In the genomic region with DNA sequence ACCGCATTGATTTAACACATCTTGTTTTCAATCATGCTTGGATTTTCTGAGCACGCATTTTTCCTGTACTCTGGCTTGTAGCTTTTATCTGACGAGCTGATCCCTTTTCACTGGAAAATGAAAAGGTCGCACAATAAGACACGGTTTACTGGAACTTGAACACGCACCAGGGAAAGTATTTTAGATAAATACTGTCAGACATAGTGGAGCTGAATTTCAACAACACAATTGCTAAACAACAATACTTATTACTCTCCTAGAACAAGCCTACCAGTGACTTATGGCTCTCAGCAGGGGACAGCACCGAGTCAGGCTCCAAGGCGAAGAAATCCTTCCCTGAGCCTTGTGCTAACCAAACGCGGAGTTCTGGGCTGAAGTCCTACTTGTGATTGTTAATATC, we compare ENCODE assay signal across 1 cellular context.
TF ChIP-seq lines count a peak whose summit lies in the region.

No MANE protein-coding gene starts in this region.

TF ChIP-seq in GM23338, 12 proteins besides CTCF, POLR2A, EP300 and RAD21 (continued from another document):
- TF ChIP-seq, protein P1, sequence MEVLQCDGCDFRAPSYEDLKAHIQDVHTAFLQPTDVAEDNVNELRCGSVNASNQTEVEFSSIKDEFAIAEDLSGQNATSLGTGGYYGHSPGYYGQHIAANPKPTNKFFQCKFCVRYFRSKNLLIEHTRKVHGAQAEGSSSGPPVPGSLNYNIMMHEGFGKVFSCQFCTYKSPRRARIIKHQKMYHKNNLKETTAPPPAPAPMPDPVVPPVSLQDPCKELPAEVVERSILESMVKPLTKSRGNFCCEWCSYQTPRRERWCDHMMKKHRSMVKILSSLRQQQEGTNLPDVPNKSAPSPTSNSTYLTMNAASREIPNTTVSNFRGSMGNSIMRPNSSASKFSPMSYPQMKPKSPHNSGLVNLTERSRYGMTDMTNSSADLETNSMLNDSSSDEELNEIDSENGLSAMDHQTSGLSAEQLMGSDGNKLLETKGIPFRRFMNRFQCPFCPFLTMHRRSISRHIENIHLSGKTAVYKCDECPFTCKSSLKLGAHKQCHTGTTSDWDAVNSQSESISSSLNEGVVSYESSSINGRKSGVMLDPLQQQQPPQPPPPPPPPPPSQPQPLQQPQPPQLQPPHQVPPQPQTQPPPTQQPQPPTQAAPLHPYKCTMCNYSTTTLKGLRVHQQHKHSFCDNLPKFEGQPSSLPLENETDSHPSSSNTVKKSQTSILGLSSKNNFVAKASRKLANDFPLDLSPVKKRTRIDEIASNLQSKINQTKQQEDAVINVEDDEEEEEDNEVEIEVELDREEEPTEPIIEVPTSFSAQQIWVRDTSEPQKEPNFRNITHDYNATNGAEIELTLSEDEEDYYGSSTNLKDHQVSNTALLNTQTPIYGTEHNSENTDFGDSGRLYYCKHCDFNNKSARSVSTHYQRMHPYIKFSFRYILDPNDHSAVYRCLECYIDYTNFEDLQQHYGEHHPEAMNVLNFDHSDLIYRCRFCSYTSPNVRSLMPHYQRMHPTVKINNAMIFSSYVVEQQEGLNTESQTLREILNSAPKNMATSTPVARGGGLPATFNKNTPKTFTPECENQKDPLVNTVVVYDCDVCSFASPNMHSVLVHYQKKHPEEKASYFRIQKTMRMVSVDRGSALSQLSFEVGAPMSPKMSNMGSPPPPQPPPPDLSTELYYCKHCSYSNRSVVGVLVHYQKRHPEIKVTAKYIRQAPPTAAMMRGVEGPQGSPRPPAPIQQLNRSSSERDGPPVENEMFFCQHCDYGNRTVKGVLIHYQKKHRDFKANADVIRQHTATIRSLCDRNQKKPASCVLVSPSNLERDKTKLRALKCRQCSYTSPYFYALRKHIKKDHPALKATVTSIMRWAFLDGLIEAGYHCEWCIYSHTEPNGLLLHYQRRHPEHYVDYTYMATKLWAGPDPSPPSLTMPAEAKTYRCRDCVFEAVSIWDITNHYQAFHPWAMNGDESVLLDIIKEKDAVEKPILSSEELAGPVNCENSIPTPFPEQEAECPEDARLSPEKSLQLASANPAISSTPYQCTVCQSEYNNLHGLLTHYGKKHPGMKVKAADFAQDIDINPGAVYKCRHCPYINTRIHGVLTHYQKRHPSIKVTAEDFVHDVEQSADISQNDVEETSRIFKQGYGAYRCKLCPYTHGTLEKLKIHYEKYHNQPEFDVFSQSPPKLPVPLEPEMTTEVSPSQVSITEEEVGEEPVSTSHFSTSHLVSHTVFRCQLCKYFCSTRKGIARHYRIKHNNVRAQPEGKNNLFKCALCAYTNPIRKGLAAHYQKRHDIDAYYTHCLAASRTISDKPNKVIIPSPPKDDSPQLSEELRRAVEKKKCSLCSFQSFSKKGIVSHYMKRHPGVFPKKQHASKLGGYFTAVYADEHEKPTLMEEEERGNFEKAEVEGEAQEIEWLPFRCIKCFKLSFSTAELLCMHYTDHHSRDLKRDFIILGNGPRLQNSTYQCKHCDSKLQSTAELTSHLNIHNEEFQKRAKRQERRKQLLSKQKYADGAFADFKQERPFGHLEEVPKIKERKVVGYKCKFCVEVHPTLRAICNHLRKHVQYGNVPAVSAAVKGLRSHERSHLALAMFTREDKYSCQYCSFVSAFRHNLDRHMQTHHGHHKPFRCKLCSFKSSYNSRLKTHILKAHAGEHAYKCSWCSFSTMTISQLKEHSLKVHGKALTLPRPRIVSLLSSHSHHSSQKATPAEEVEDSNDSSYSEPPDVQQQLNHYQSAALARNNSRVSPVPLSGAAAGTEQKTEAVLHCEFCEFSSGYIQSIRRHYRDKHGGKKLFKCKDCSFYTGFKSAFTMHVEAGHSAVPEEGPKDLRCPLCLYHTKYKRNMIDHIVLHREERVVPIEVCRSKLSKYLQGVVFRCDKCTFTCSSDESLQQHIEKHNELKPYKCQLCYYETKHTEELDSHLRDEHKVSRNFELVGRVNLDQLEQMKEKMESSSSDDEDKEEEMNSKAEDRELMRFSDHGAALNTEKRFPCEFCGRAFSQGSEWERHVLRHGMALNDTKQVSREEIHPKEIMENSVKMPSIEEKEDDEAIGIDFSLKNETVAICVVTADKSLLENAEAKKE (CRISPR knock-in tag; IDR thresholded peaks at IDR 0.05) = no peak
- no peak for TF ChIP-seq POLR2AphosphoS5 (IDR thresholded peaks at IDR 0.05; ENCODE audit: low read depth)
- no peak for TF ChIP-seq NANOG (IDR thresholded peaks at IDR 0.05; ENCODE audit: borderline replicate concordance)
- TF ChIP-seq STAT1 (IDR thresholded peaks at IDR 0.05; ENCODE audit: unreplicated experiment) = no peak
